Comparison of ENCODE assay signal across 17 cellular contexts in the genomic region with DNA sequence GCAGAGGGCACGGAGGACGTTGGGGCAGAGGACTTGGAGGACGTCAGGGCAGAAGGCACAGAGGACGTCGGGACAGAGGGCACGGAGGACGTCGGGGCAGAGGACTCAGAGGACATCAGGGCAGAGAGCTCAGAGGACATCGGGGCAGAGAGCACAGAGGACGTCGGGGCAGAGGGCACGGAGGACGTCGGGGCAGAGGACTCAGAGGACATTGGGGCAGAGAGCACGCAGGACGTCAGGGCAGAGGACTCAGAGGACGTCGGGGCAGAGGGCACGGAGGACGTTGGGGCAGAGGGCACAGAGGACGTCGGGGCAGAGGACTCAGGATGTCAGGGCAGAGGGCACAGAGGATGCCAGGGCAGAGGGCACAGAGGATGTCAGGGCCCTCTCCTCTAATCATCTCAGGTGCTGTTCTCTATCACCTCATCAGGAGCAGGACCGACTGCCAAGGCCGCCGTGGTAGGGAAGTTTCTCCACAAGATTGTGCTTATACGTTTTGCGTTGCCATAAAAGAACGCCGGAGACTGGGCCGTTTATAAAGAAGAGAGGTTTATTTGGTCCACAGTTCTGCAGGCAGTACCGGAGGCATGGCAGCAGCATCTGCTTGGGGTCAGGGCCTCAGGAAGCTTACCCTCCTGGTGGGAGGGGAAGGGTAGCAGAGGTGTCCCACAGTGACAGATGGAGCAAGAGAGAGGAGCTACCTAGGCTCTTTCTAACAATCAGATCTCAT. TPM values are rescaled to one million over a fixed set of nuclear protein-coding genes. Genes with fewer than 3 reads are reported as not detected.
"Had no signal": no experiment of that assay in that cellular context is flagged by ENCODE, and none has a peak within 500 bp of the region (broad histone marks: within the 10 kb centered on the region; RNA-seq: fewer than 3 reads in every experiment).

No MANE protein-coding gene starts in this region.

- H2AFZ ChIP-seq: hepatocyte, neural progenitor cell, parathyroid adenoma had no signal

- H3K36me3 ChIP-seq: cardiac muscle cell, esophagus squamous epithelium, left lung, neural progenitor cell, tibial nerve had no signal

- H3K9me3 Mint-ChIP-seq: activated naive CD4-positive, alpha-beta T cell treated with anti-CD3 and anti-CD28 coated beads for 36 hours; neural progenitor cell had no signal

- H3K27me3 ChIP-seq: cardiac muscle cell, hepatocyte, left lung, neural progenitor cell, tibial nerve had no signal

- H3K9ac ChIP-seq: neural progenitor cell, parathyroid adenoma had no signal

- DNase-seq: activated CD4-positive, CD25-positive, alpha-beta regulatory T cell treated with anti-CD3 and anti-CD28 coated beads, Interleukin-2, amount 50 U/mL, for 72 hours; activated naive CD4-positive, alpha-beta T cell treated with anti-CD3 and anti-CD28 coated beads for 36 hours; activated T-cell treated with anti-CD3 and anti-CD28 coated beads for 4 hours; esophagus squamous epithelium; stimulated activated CD4-positive, alpha-beta T cell treated with anti-CD3 and anti-CD28 coated beads, Interleukin-4, amount 100 ng/mL, for 24 hours; stimulated activated naive CD4-positive, alpha-beta T cell had no signal

- H3K27ac Mint-ChIP-seq: activated naive CD4-positive, alpha-beta T cell treated with anti-CD3 and anti-CD28 coated beads for 36 hours; neural progenitor cell had no signal

- ATAC-seq: left lung had no signal

- H3K79me2 ChIP-seq: hepatocyte, parathyroid adenoma had no signal

- H3K4me3 Mint-ChIP-seq: activated naive CD4-positive, alpha-beta T cell treated with anti-CD3 and anti-CD28 coated beads for 36 hours; neural progenitor cell had no signal

- H3K4me3 ChIP-seq: cardiac muscle cell, esophagus squamous epithelium, hepatocyte, left lung, neural progenitor cell, skin epidermis, tibial nerve had no signal

- H3K4me1 ChIP-seq: left lung, neural progenitor cell, parathyroid adenoma, tibial nerve had no signal

- H3K9me3 ChIP-seq: esophagus squamous epithelium, left lung, tibial nerve had no signal

- H3K4me2 ChIP-seq: hepatocyte, neural progenitor cell had no signal

- H3K27ac ChIP-seq: cardiac muscle cell, esophagus squamous epithelium, hepatocyte, left lung, neural progenitor cell, parathyroid adenoma, skin epidermis, tibial nerve had no signal

- H3K36me3 Mint-ChIP-seq: neural progenitor cell had no signal

RNA-seq across cellular contexts. Expression of gene ADAMTS2, which starts 29.4 kb away (rescaled TPM):
- total RNA-seq: activated CD8-positive, alpha-beta memory T cell treated with anti-CD3 and anti-CD28 coated beads for 36 hours; activated naive CD4-positive, alpha-beta T cell treated with anti-CD3 and anti-CD28 coated beads for 36 hours; endothelial cell of umbilical vein; SK-MEL-5 had no signal
- polyA plus RNA-seq: endothelial cell of umbilical vein, keratinocyte had no signal
